ENCODE assay signal across 30 cellular contexts in genomic region chr9:88589656-88590055, GRCh38. TPM values are rescaled to one million over a fixed set of nuclear protein-coding genes. Genes with fewer than 3 reads are reported as not detected.
"Had no signal": no experiment of that assay in that cellular context is flagged by ENCODE, and none has a peak within 500 bp of the region (broad histone marks: within the 10 kb centered on the region; RNA-seq: fewer than 3 reads in every experiment).

No MANE protein-coding gene starts in this region.

- H3K4me2 ChIP-seq: SK-N-SH had no signal

- ATAC-seq: activated CD4-positive, alpha-beta T cell treated with anti-CD3 and anti-CD28 coated beads for 36 hours; activated CD8-positive, alpha-beta T cell treated with anti-CD3 and anti-CD28 coated beads, Interleukin-2, amount 10 ng/mL, durations not matched to agents 7 days and 5 days; body of pancreas; PC-3 had no signal

- H3K9me3 ChIP-seq: body of pancreas, breast epithelium, MG63, Peyer's patch, SJSA1, SK-N-SH had no signal

- H3K4me3 ChIP-seq: body of pancreas, breast epithelium, MG63, Peyer's patch, SJSA1 had no signal

- H3K27me3 ChIP-seq: body of pancreas, breast epithelium, MG63, Peyer's patch, SJSA1 had no signal

- H3K9ac ChIP-seq: SK-N-SH had no signal

- H3K27ac ChIP-seq: body of pancreas, breast epithelium, Peyer's patch, SJSA1 had no signal

- H3K36me3 ChIP-seq: breast epithelium, MG63, Peyer's patch, SJSA1 had no signal

- DNase-seq: activated CD4-positive, alpha-beta T cell treated with anti-CD3 and anti-CD28 coated beads for 36 hours; activated CD4-positive, alpha-beta T cell treated with anti-CD3 and anti-CD28 coated beads, Interleukin-2, amount 10 ng/mL, durations not matched to agents 7 days and 5 days; activated CD4-positive, alpha-beta T cell treated with anti-CD3 and anti-CD28 coated beads, Interleukin-2, amount 50 U/mL, for 48 hours; activated CD8-positive, alpha-beta T cell treated with anti-CD3 and anti-CD28 coated beads, Interleukin-2, amount 10 ng/mL, durations not matched to agents 7 days and 5 days; activated gamma-delta T cell; activated naive CD4-positive, alpha-beta T cell treated with Interleukin-2 at 50 U/mL for 16 hours; activated naive CD8-positive, alpha-beta T cell treated with anti-CD3 and anti-CD28 coated beads, Interleukin-2, amount 10 ng/mL, durations not matched to agents 7 days and 5 days; activated T-cell treated with anti-CD3 and anti-CD28 coated beads, Interleukin-2, amount 50 U/mL, for 24 hours; amygdala; body of pancreas; Kasumi-1; KG1; MG63; MV-4-11; NCI-H1092; NCI-H1436 treated with DMSO at 0.1 percent for 48 hours; NCI-H1694 treated with DMSO at 0.1 percent for 48 hours; NCI-H2029; NCI-H510A; NCI-H526; NCI-H748 treated with DMSO at 0.1 percent for 48 hours; NK-92 treated with Interleukin-12 subunit alpha and Interleukin-12 subunit beta, amount 100 ng/mL, for 24 hours; PC-3; Peyer's patch; RPMI8226; SHP77 treated with DMSO at 0.1 percent for 48 hours; SK-N-SH had no signal

- H3K4me1 ChIP-seq: body of pancreas, breast epithelium, Peyer's patch had no signal

RNA-seq across cellular contexts. Expression of gene NXNL2, which starts 54.7 kb away (rescaled TPM):
- total RNA-seq: activated CD4-positive, alpha-beta T cell treated with anti-CD3 and anti-CD28 coated beads for 36 hours; activated CD4-positive, alpha-beta T cell treated with anti-CD3 and anti-CD28 coated beads, Interleukin-2, amount 10 ng/mL, durations not matched to agents 7 days and 5 days; activated CD8-positive, alpha-beta T cell treated with anti-CD3 and anti-CD28 coated beads, Interleukin-2, amount 10 ng/mL, durations not matched to agents 7 days and 5 days; activated naive CD8-positive, alpha-beta T cell treated with anti-CD3 and anti-CD28 coated beads, Interleukin-2, amount 10 ng/mL, durations not matched to agents 7 days and 5 days; activated T-helper 2 cell treated with anti-CD3 and anti-CD28 coated beads, Interferon-gamma antibody, Interleukin-2, Interleukin-4, amounts not matched to agents 10 μg/mL and 5 μg/mL and 100 μg/mL, durations not matched to agents 14 hours and 24 hours and 36 hours; Peyer's patch had no signal
